ENCODE assay signal across 28 cellular contexts in genomic region chr17:65952586-65952985, GRCh38.
DNase-seq lines count a peak whose midpoint lies in the region; ATAC-seq, FAIRE-seq and TF ChIP-seq lines count a peak whose summit lies in the region.
"Had no signal": no experiment of that assay in that cellular context is flagged by ENCODE, and none has a peak within 500 bp of the region (broad histone marks: within the 10 kb centered on the region; RNA-seq: fewer than 3 reads in every experiment).

No MANE protein-coding gene starts in this region.

- H3K36me3 ChIP-seq in HepG2 (replicated peaks in 1 of 2; ENCODE audit: control insufficient read depth in 1 of 2, insufficient read depth in 2 of 2, low read length in 2 of 2): no peaks in the 10 kb centered on the region; a peak in 1 of 5 replicates
- no peaks in the 10 kb centered on the region for H3K36me3 ChIP-seq in right lobe of liver
- no peaks in the 10 kb centered on the region; a peak in 1 of 3 replicates for H3K36me3 ChIP-seq in HEK293 (ENCODE audit: control insufficient read depth in 2 of 2, insufficient read depth in 1 of 2, low read length in 2 of 2)
- no peaks in the 10 kb centered on the region for H3K36me3 ChIP-seq in bronchial epithelial cell (ENCODE audit: control insufficient read depth, insufficient read depth, low read length)
- no peaks in the 10 kb centered on the region for H3K36me3 ChIP-seq in PC-3 (ENCODE audit: low read depth, low read length)
- H3K36me3 ChIP-seq: BE2C had no signal

- FAIRE-seq in HepG2 (lab: Jason Lieb, UNC) (no peak), bronchial epithelial cell (lab: Jason Lieb, UNC) (no peak)
- FAIRE-seq: A204.1, GM12878, GM12892, GM18507, GM19239 had no signal

- H3K9me3 ChIP-seq in HepG2 (ENCODE audit: low read length) (no peaks in the 10 kb centered on the region), right lobe of liver (no peaks in the 10 kb centered on the region), HEK293 (ENCODE audit: control insufficient read depth, insufficient read depth, low read depth, low read length) (no peaks in the 10 kb centered on the region), PC-3 (ENCODE audit: low read length) (no peaks in the 10 kb centered on the region)
- H3K9me3 ChIP-seq: BE2C had no signal

- BruUV-seq in HepG2 (replicated peaks; lab: Mats Ljungman, UMichigan) (no TSS peak), PC-3 (replicated peaks; lab: Mats Ljungman, UMichigan) (no TSS peak)

- no peaks in the 10 kb centered on the region for H3K9me2 ChIP-seq in PC-3 (replicated peaks; ENCODE audit: low read length)

- no peaks in the 10 kb centered on the region for H4K20me1 ChIP-seq in HepG2 (ENCODE audit: insufficient read depth, low read length)
- no peaks in the 10 kb centered on the region for H4K20me1 ChIP-seq in PC-3 (ENCODE audit: low read length)
- H4K20me1 ChIP-seq: BLaER1 had no signal

- H3K27ac ChIP-seq in HepG2 (ENCODE audit: extremely low read length, insufficient read depth, low read length): no peak overlapping the region
- H3K27ac ChIP-seq in right lobe of liver: no peak overlapping the region
- H3K27ac ChIP-seq in HEK293 (ENCODE audit: extremely low read depth, low read depth, low read length): no peak overlapping the region
- no peak overlapping the region for H3K27ac ChIP-seq in PC-3 (ENCODE audit: low read length)
- H3K27ac ChIP-seq: BLaER1 had no signal

- in situ Hi-C loops in HepG2 (cut with HindIII; ENCODE audit: extremely low pct_ligation_motif_present, low pct_unique_long_range_greater_than_20kb): no loop called here

- no peaks in the 10 kb centered on the region for H3F3A ChIP-seq in PC-3 (ENCODE audit: low read length, unreplicated experiment)

- 84% methylated on average over 1 of the region's 1 CpG for WGBS in HepG2 (ENCODE audit: low lambda C conversion rate)
- WGBS in right lobe of liver (ENCODE audit: insufficient coverage, low coverage, low lambda C conversion rate, missing lambda C conversion rate): 100% methylated on average over 1 of the region's 1 CpG

- TF ChIP-seq RAD21 in HepG2 (CRISPR knock-in tag; IDR thresholded peaks at IDR 0.05): no peak

- H3K4me2 ChIP-seq in HepG2 (ENCODE audit: low read depth, low read length) (no peak overlapping the region), PC-3 (ENCODE audit: low read length) (no peak overlapping the region)
- H3K4me2 ChIP-seq: BLaER1 had no signal

- intact Hi-C loops in HepG2 (cut with micrococcal nuclease; ENCODE audit: unreplicated experiment) (loop anchor here (10.0 kb wide), 1 partner anchor 398 kb away; no protein-coding TSS in a partner anchor), right lobe of liver (cut with DNase I) (no loop called here), PC-3 (cut with micrococcal nuclease) (no loop called here)

- H3K27me3 ChIP-seq in HepG2 (ENCODE audit: control insufficient read depth in 1 of 2, insufficient read depth in 2 of 2, low read length in 2 of 2): no peaks in the 10 kb centered on the region
- no peaks in the 10 kb centered on the region for H3K27me3 ChIP-seq in right lobe of liver
- no peaks in the 10 kb centered on the region for H3K27me3 ChIP-seq in bronchial epithelial cell (ENCODE audit: control insufficient read depth, insufficient read depth, low read length)
- H3K27me3 ChIP-seq in PC-3 (ENCODE audit: low read length): no peaks in the 10 kb centered on the region
- H3K27me3 ChIP-seq: BLaER1 had no signal

- no peak for DNase-seq in HepG2 (ENCODE audit: low spot score)
- no peak for DNase-seq in right lobe of liver
- peak; percentile 35 for DNase-seq in bronchial epithelial cell (ENCODE audit: low read depth)
- no peak for DNase-seq in stimulated activated CD4-positive, alpha-beta T cell treated with anti-CD3 and anti-CD28 coated beads, Interleukin-4, amount 100 ng/mL, for 24 hours
- no peak for DNase-seq in PC-3
- DNase-seq: 8988T; ACHN; BE2C; C1 segment of cervical spinal cord; CD4-positive, alpha-beta memory T cell; CD4-positive, CD25-positive, alpha-beta regulatory T cell; CD8-positive, alpha-beta memory T cell; COR-L47; DMS 273 treated with DMSO at 0.1 percent for 48 hours; DMS153; DMS53; DMS79; DND-41; EL; GDM1 had no signal

- TF ChIP-seq CTCF in HepG2 (CRISPR knock-in tag; IDR thresholded peaks at IDR 0.05) (no peak), right lobe of liver (IDR thresholded peaks at IDR 0.05) (no peak), HEK293 (tag by site-specific recombination; IDR thresholded peaks at IDR 0.05) (no peak), bronchial epithelial cell (IDR thresholded peaks at IDR 0.05; ENCODE audit: insufficient read depth, low read length, severe bottlenecking) (no peak), PC-3 (conservative IDR thresholded peaks at IDR 0.05; ENCODE audit: low read depth, low read length) (no peak)

- CTCF ChIA-PET in HepG2 (lab: Yijun Ruan, JAX; ENCODE audit: low intra/inter-chr PET ratio, low total read pairs) (no interaction called here), HEK293 (lab: Yijun Ruan, JAX) (no interaction called here), PC-3 (lab: Charles Lee) (no interaction called here)

- POLR2A ChIA-PET in HepG2 (lab: Yijun Ruan, JAX) (no interaction called here), HEK293 (lab: Yijun Ruan, JAX) (no interaction called here), PC-3 (lab: Charles Lee; ENCODE audit: unreplicated experiment) (no interaction called here)

- ATAC-seq in HepG2: no peak
- ATAC-seq in right lobe of liver: no peak
- no peak for ATAC-seq in PC-3
- no peak for ATAC-seq in GM19395 (IDR thresholded peaks at IDR 0.05; ENCODE audit: unreplicated experiment)
- ATAC-seq: GM12878 had no signal

- TF ChIP-seq POLR2A in HepG2 (IDR thresholded peaks at IDR 0.05; ENCODE audit: insufficient read depth in 1 of 2, low read depth in 2 of 2, low read length in 2 of 2): no peak
- no peak for TF ChIP-seq POLR2A in right lobe of liver (IDR thresholded peaks at IDR 0.05)

- H2AFZ ChIP-seq in HepG2 (ENCODE audit: low read length): no peak overlapping the region
- no peak overlapping the region for H2AFZ ChIP-seq in PC-3 (ENCODE audit: low read length)

- no peaks in the 10 kb centered on the region for H3K79me2 ChIP-seq in HepG2 (ENCODE audit: insufficient read depth, low read length)
- no peaks in the 10 kb centered on the region for H3K79me2 ChIP-seq in PC-3 (ENCODE audit: low read length)

- no peak overlapping the region for H3K9ac ChIP-seq in HepG2 (ENCODE audit: insufficient read depth, low read depth, low read length)
- H3K9ac ChIP-seq in PC-3 (ENCODE audit: low read length): no peak overlapping the region
- H3K9ac ChIP-seq: BLaER1 had no signal

- peaks cover 13% of the 10 kb centered on the region; the same call in 1 of the 2 replicates for H3K4me1 ChIP-seq in HepG2 (ENCODE audit: insufficient read depth, low read length)
- no peaks in the 10 kb centered on the region for H3K4me1 ChIP-seq in right lobe of liver
- H3K4me1 ChIP-seq in HEK293 (ENCODE audit: control insufficient read depth, insufficient read depth, low read length): no peaks in the 10 kb centered on the region; the same call in 1 of the 2 replicates
- H3K4me1 ChIP-seq in PC-3 (ENCODE audit: insufficient read depth, low read length): no peaks in the 10 kb centered on the region
- H3K4me1 ChIP-seq: BE2C, BLaER1 had no signal

- TF ChIP-seq EP300 in HepG2 (IDR thresholded peaks at IDR 0.05; ENCODE audit: low read depth in 2 of 2, low read length in 2 of 2) (no peak), HepG2 (CRISPR knock-in tag; IDR thresholded peaks at IDR 0.05; ENCODE audit: borderline replicate concordance) (no peak)

- no peak overlapping the region for H3K4me3 ChIP-seq in HepG2 (replicated peaks in 1 of 3; ENCODE audit: insufficient read depth in 1 of 3, low read depth in 2 of 3, low read length in 3 of 3)
- no peak overlapping the region for H3K4me3 ChIP-seq in right lobe of liver
- no peak overlapping the region for H3K4me3 ChIP-seq in HEK293 (ENCODE audit: low read depth, low read length)
- H3K4me3 ChIP-seq in bronchial epithelial cell (ENCODE audit: low read depth, low read length): no peak overlapping the region
- H3K4me3 ChIP-seq in PC-3 (ENCODE audit: low read length): no peak overlapping the region
- H3K4me3 ChIP-seq: BLaER1, GM12878 had no signal

TF ChIP-seq in HepG2, 621 proteins besides CTCF, POLR2A, EP300 and RAD21:
- TF ChIP-seq ZNF7 (CRISPR knock-in tag; IDR thresholded peaks at IDR 0.05): peak; percentile 94
- no peak for TF ChIP-seq SMAD1 (CRISPR knock-in tag; IDR thresholded peaks at IDR 0.05; ENCODE audit: borderline replicate concordance, low read depth)

TF ChIP-seq in HEK293, 187 proteins besides CTCF, POLR2A, EP300 and RAD21:
- TF ChIP-seq KLF10 (tag by site-specific recombination; IDR thresholded peaks at IDR 0.05): no peak
- peak; percentile 65 for TF ChIP-seq ZNF664 (tag by site-specific recombination; IDR thresholded peaks at IDR 0.05)
